ENCODE assay signal across 23 cellular contexts in genomic region chr18:32582455-32582854, GRCh38.
"Had no signal": no experiment of that assay in that cellular context is flagged by ENCODE, and none has a peak within 500 bp of the region (broad histone marks: within the 10 kb centered on the region; RNA-seq: fewer than 3 reads in every experiment).

No MANE protein-coding gene starts in this region.

- ATAC-seq: activated CD4-positive, CD25-positive, alpha-beta regulatory T cell treated with anti-CD3 and anti-CD28 coated beads, Interleukin-2, amount 50 U/mL, for 24 hours; foreskin keratinocyte; naive thymus-derived CD4-positive, alpha-beta T cell; stimulated activated naive B cell treated with anti-CD40 and anti-IgM and Interleukin-4, amounts not matched to agents 10 μg/mL and 1 μg/mL and 100 μg/mL, for 72 hours had no signal

- H3K36me3 ChIP-seq: cardiac muscle cell, sigmoid colon, spleen, tibial artery, uterus had no signal

- H3K4me1 ChIP-seq: foreskin keratinocyte, parathyroid adenoma, sigmoid colon, spleen, tibial artery, uterus had no signal

- H3K9me3 ChIP-seq: sigmoid colon, tibial artery, uterus had no signal

- H3K27me3 ChIP-seq: cardiac muscle cell, foreskin keratinocyte, sigmoid colon, uterus had no signal

- H3K27ac ChIP-seq: cardiac muscle cell, foreskin keratinocyte, parathyroid adenoma, sigmoid colon, spleen, tibial artery, uterus had no signal

- DNase-seq: activated CD4-positive, alpha-beta T cell treated with anti-CD3 and anti-CD28 coated beads, Interleukin-2, amount 50 U/mL, for 1 hour; activated CD8-positive, alpha-beta memory T cell treated with anti-CD3 and anti-CD28 coated beads, Interleukin-2, amount 50 U/mL, for 4 hours; activated effector memory CD4-positive, alpha-beta T cell treated with Interleukin-2 at 50 U/mL for 16 hours; activated naive CD4-positive, alpha-beta T cell treated with anti-CD3 and anti-CD28 coated beads, Interleukin-2, amount 50 U/mL, for 16 hours; activated T-cell treated with anti-CD3 and anti-CD28 coated beads, Interleukin-2, amount 50 U/mL, for 48 hours; aorta; effector CD8-positive, alpha-beta T cell; foreskin keratinocyte; glutamatergic neuron; hippocampal formation; kidney; mesendoderm; naive thymus-derived CD4-positive, alpha-beta T cell; sigmoid colon; spleen; stimulated activated CD4-positive, alpha-beta T cell treated with anti-CD3 and anti-CD28 coated beads, Interleukin-4, amount 100 ng/mL, for 4 hours; stimulated activated naive B cell treated with anti-CD40 and anti-IgM and Interleukin-4, amounts not matched to agents 10 μg/mL and 1 μg/mL and 100 μg/mL, for 72 hours; T1000; tibial artery; uterus had no signal

- H3K4me3 ChIP-seq: cardiac muscle cell, sigmoid colon, spleen, tibial artery, uterus had no signal
